ENCODE assay signal across 8 cellular contexts in genomic region chr4:38319456-38320348, GRCh38.
A peak's percentile ranks its signal among the peaks of the same experiment; 100 is the strongest.
DNase-seq lines count a peak whose midpoint lies in the region; ATAC-seq, FAIRE-seq and TF ChIP-seq lines count a peak whose summit lies in the region.

No MANE protein-coding gene starts in this region.

- no peaks in the 10 kb centered on the region for H3K79me1 ChIP-seq in H1 (ENCODE audit: low read depth, low read length)

- H3K18ac ChIP-seq in H1 (ENCODE audit: extremely low read depth, low read length), result no peak overlapping the region; the same call in 1 of the 2 replicates

- H3K9ac ChIP-seq in BLaER1, result no peak overlapping the region
- H3K9ac ChIP-seq in H1 (replicated peaks in 1 of 4; ENCODE audit: extremely low read depth in 1 of 4, low read depth in 3 of 4, low read length in 3 of 4), result no peak overlapping the region

- no peaks in the 10 kb centered on the region for H3K27me3 ChIP-seq in BLaER1
- H3K27me3 ChIP-seq in H1 (replicated peaks in 1 of 4; ENCODE audit: control insufficient read depth in 3 of 4, extremely low read depth in 1 of 4, insufficient read depth in 3 of 4, low read length in 3 of 4), result no peaks in the 10 kb centered on the region

- POLR2A ChIA-PET in H1 (lab: Charles Lee; ENCODE audit: partially characterized antibody), result interaction anchor here (1.1 to 1.6 kb wide), 2 partner anchors 290 to 347 kb away, joined by 3 to 4 read pairs; no protein-coding TSS in a partner anchor

- peak; percentile 91 to 92 for TF ChIP-seq RAD21 in H1 (IDR thresholded peaks at IDR 0.05 in 1 of 2, conservative IDR thresholded peaks at IDR 0.05 in 1 of 2; ENCODE audit: low read depth in 2 of 2, low read length in 2 of 2)

- H3K14ac ChIP-seq in H1 (ENCODE audit: insufficient read length), result no peak overlapping the region

- TF ChIP-seq EP300 in H1 (IDR thresholded peaks at IDR 0.05; ENCODE audit: borderline replicate concordance in 1 of 2, low read depth in 2 of 2, low read length in 2 of 2), result no peak

- H3K27ac Mint-ChIP-seq in activated CD8-positive, alpha-beta memory T cell treated with anti-CD3 and anti-CD28 coated beads, Interleukin-2, amount 10 ng/mL, durations not matched to agents 7 days and 5 days, result peak overlapping the region; percentile 84

- H3K36me3 ChIP-seq in BLaER1 (no peaks in the 10 kb centered on the region), H1 (ENCODE audit: control insufficient read depth in 2 of 4, insufficient read depth in 4 of 4, low read length in 3 of 4) (no peaks in the 10 kb centered on the region)

- H3K9me3 ChIP-seq in BLaER1 (peaks cover 8% of the 10 kb centered on the region), H1 (ENCODE audit: insufficient read depth in 2 of 2, low read depth in 1 of 2, low read length in 1 of 2) (peaks cover 0 to under 1% of the 10 kb centered on the region in 2 experiments; a peak in 1 of 4 replicates)

- no peak overlapping the region for H4K8ac ChIP-seq in H1 (ENCODE audit: extremely low read depth, insufficient read depth, low read length)

- no peak overlapping the region for H2BK12ac ChIP-seq in H1 (ENCODE audit: low read depth, low read length)

- H3K4me3 Mint-ChIP-seq in activated CD8-positive, alpha-beta memory T cell treated with anti-CD3 and anti-CD28 coated beads, Interleukin-2, amount 10 ng/mL, durations not matched to agents 7 days and 5 days, result peak overlapping the region; percentile 62

- no peak overlapping the region for H4K5ac ChIP-seq in H1 (ENCODE audit: insufficient read length, low read depth, low read length)

- no peak for TF ChIP-seq POLR2A in H1 (IDR thresholded peaks at IDR 0.05; ENCODE audit: control extremely low read depth in 1 of 2, low read depth in 2 of 2, low read length in 2 of 2)

- peak overlapping the region; percentile 67 for H2BK120ac ChIP-seq in H1 (replicated peaks; ENCODE audit: low read depth, low read length)

- no peak overlapping the region for H2AK5ac ChIP-seq in H1 (ENCODE audit: low read depth, low read length)

- H3K27me3 Mint-ChIP-seq in activated CD8-positive, alpha-beta memory T cell treated with anti-CD3 and anti-CD28 coated beads, Interleukin-2, amount 10 ng/mL, durations not matched to agents 7 days and 5 days, result peaks cover 8% of the 10 kb centered on the region

- WGBS in H1 (ENCODE audit: extremely low coverage in 1 of 2, insufficient coverage in 1 of 2, insufficient read length in 1 of 2, insufficient replicate concordance in 2 of 2, low coverage in 1 of 2, low lambda C conversion rate in 2 of 2, missing lambda C conversion rate in 1 of 2), 2 experiments, result 48% methylated on average over 17 of the region's 17 CpGs; no CpG with 5 or more reads in 1 of the 2 experiments

- no peak overlapping the region for H3K56ac ChIP-seq in H1 (replicated peaks; ENCODE audit: insufficient read length, low read depth, low read length)

- no peak overlapping the region for H3K4ac ChIP-seq in H1 (replicated peaks; ENCODE audit: insufficient read length, low read depth, low read length)

- no peaks in the 10 kb centered on the region for H3K79me2 ChIP-seq in H1 (ENCODE audit: control insufficient read depth in 1 of 2, insufficient read depth in 2 of 2, low read length in 2 of 2)

- TF ChIP-seq CTCF in H1 (IDR thresholded peaks at IDR 0.05; ENCODE audit: control extremely low read depth in 1 of 3, insufficient read depth in 1 of 3, low read depth in 1 of 3, low read length in 3 of 3), result peak; percentile 86 to 94 (median 94)

- no peak overlapping the region for H3K23ac ChIP-seq in H1 (ENCODE audit: insufficient read length)

- H2BK15ac ChIP-seq in H1 (ENCODE audit: low read length), result no peak overlapping the region

- no peaks in the 10 kb centered on the region for H3K23me2 ChIP-seq in H1 (ENCODE audit: low read depth, low read length)

- no peaks in the 10 kb centered on the region for H4K20me1 ChIP-seq in BLaER1
- no peaks in the 10 kb centered on the region for H4K20me1 ChIP-seq in H1 (replicated peaks in 1 of 2; ENCODE audit: control insufficient read depth in 1 of 2, insufficient read depth in 2 of 2, low read length in 2 of 2)

- CTCF ChIA-PET in activated CD8-positive, alpha-beta memory T cell treated with anti-CD3 and anti-CD28 coated beads, Interleukin-2, amount 10 ng/mL, durations not matched to agents 7 days and 5 days (lab: Charles Lee), result interaction anchor here (0.6 to 5.7 kb wide), 35 partner anchors 10 to 485 kb away, joined by 3 to 64 read pairs (median 5); partner anchors contain the start of gene TLR1
- CTCF ChIA-PET in H1 (lab: Charles Lee; ENCODE audit: partially characterized antibody), result interaction anchor here (0.6 to 4.2 kb wide), 46 partner anchors 9 to 870 kb away, joined by 3 to 28 read pairs (median 4); no protein-coding TSS in a partner anchor

- H4K91ac ChIP-seq in H1 (replicated peaks; ENCODE audit: insufficient read length, low read length), result peak overlapping the region; percentile 3

- H2BK20ac ChIP-seq in H1 (ENCODE audit: low read length), result no peak overlapping the region

- H2AFZ ChIP-seq in H1 (ENCODE audit: low read length), result peak overlapping the region; percentile 63

- FAIRE-seq in H1 (lab: Jason Lieb, UNC), result no peak

- H3K36me3 Mint-ChIP-seq in activated CD8-positive, alpha-beta memory T cell treated with anti-CD3 and anti-CD28 coated beads, Interleukin-2, amount 10 ng/mL, durations not matched to agents 7 days and 5 days, result no peaks in the 10 kb centered on the region

- H3K27ac ChIP-seq in BLaER1 (peak overlapping the region; percentile 52), H1 (ENCODE audit: low read depth, low read length) (no peak overlapping the region)

- peak overlapping the region; percentile 54 for H3K4me3 ChIP-seq in BLaER1
- no peak overlapping the region; a peak in 1 of 8 replicates for H3K4me3 ChIP-seq in H1 (ENCODE audit: extremely low read depth in 1 of 4, insufficient read depth in 2 of 4, low read depth in 3 of 4, low read length in 4 of 4)

- H3K4me1 ChIP-seq in BLaER1, result peaks cover 27% of the 10 kb centered on the region
- H3K4me1 ChIP-seq in H1 (replicated peaks in 1 of 4; ENCODE audit: control insufficient read depth in 3 of 4, insufficient read depth in 4 of 4, low read length in 3 of 4), result peaks cover 0 to 3% (median under 1%) of the 10 kb centered on the region in 4 experiments; a peak in 1 of 7 replicates

- DNase-seq in HT1080 (ENCODE audit: low read depth) (peak; percentile 85), NOMO-1 treated with DMSO at 0.1 percent for 48 hours (lab: John Stamatoyannopoulos, UW; ENCODE audit: unreplicated experiment) (peak; percentile 92), H1 (ENCODE audit: low read depth in 1 of 2, low spot score in 2 of 2) (peak; percentile 76 to 100), midbrain (lab: John Stamatoyannopoulos, UW) (peak; percentile 91)
- DNase-seq in activated CD8-positive, alpha-beta memory T cell treated with anti-CD3 and anti-CD28 coated beads, Interleukin-2, amount 10 ng/mL, durations not matched to agents 7 days and 5 days, result peak; percentile 93
- peak; percentile 99 for DNase-seq in stimulated activated CD8-positive, alpha-beta memory T cell treated with anti-CD3 and anti-CD28 coated beads, Interleukin-15, amount 100 ng/mL, for 24 hours (ENCODE audit: low read depth)

- H3K9me3 Mint-ChIP-seq in activated CD8-positive, alpha-beta memory T cell treated with anti-CD3 and anti-CD28 coated beads, Interleukin-2, amount 10 ng/mL, durations not matched to agents 7 days and 5 days (ENCODE audit: low read depth), result no peaks in the 10 kb centered on the region

- peak overlapping the region; percentile 44; the same call in 1 of the 2 replicates for H2BK5ac ChIP-seq in H1 (ENCODE audit: low read depth, low read length)

- H3K4me2 ChIP-seq in BLaER1, result peak overlapping the region; percentile 73
- no peak overlapping the region for H3K4me2 ChIP-seq in H1 (ENCODE audit: insufficient read depth in 1 of 2, low read depth in 2 of 2, low read length in 2 of 2)

- ATAC-seq in GM19455 (IDR thresholded peaks at IDR 0.05; ENCODE audit: unreplicated experiment), result peak; percentile 54
- peak; percentile 66 for ATAC-seq in activated CD8-positive, alpha-beta memory T cell treated with anti-CD3 and anti-CD28 coated beads, Interleukin-2, amount 10 ng/mL, durations not matched to agents 7 days and 5 days

- H3K4me1 Mint-ChIP-seq in activated CD8-positive, alpha-beta memory T cell treated with anti-CD3 and anti-CD28 coated beads, Interleukin-2, amount 10 ng/mL, durations not matched to agents 7 days and 5 days, result peaks cover 30% of the 10 kb centered on the region

TF ChIP-seq in H1, 55 proteins besides CTCF, POLR2A, EP300 and RAD21:
- TF ChIP-seq GTF2F1 (IDR thresholded peaks at IDR 0.05; ENCODE audit: borderline replicate concordance, low read depth, low read length) (no peak), KDM4A (IDR thresholded peaks at IDR 0.05; ENCODE audit: low read depth, low read length, severe bottlenecking) (no peak), KDM1A (IDR thresholded peaks at IDR 0.05; ENCODE audit: borderline replicate concordance, low read length) (peak; percentile 40; the same call in 1 of the 2 replicates), TEAD4 (IDR thresholded peaks at IDR 0.05; ENCODE audit: low read depth, low read length) (peak; percentile 33; the same call in 1 of the 2 replicates), SIX5 (IDR thresholded peaks at IDR 0.05; ENCODE audit: low read depth, low read length) (no peak)
- TF ChIP-seq, protein P1, sequence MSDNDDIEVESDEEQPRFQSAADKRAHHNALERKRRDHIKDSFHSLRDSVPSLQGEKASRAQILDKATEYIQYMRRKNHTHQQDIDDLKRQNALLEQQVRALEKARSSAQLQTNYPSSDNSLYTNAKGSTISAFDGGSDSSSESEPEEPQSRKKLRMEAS (IDR thresholded peaks at IDR 0.05), result peak; percentile 63
TF ChIP-seq in H1: peak in this region for 3.
